11 cellular contexts compared by ENCODE assay signal in the genomic region with DNA sequence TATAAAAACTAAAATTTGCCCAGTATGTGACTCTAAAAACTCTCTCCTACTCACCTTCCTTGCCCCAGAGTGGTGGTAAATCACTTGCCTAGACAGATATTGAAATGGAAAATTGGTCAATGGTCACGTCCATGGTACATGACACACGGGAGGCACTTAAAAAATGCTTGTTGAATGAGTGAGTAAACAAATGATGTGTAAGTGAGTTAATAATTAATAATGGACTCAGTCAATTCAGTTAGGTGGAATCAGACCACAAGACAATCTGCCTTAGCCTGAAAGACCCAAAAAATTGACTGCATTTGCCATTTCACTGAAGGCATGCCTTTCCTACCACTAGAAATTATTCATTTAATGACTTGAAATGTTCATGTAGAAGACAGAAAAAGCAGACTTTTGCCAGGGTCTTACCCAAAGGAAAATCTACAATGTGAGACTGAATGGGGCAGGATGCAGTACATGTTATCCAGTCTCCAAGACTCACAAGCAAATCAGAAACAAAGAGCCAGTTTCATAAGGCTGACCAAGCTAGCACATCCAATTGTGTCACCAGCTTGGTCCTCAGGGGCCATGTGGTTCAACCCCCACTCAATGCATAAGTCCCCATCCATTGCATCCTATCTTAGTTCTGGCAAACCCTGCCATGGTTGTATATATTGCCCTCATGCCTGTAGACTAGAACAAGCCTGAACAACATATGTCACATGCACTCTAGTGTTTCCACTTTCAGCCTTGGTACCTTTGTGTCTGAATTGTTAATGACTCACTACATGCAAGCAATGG.
DNase-seq lines count a peak whose midpoint lies in the region; ATAC-seq, FAIRE-seq and TF ChIP-seq lines count a peak whose summit lies in the region.
"Had no signal": no experiment of that assay in that cellular context is flagged by ENCODE, and none has a peak within 500 bp of the region (broad histone marks: within the 10 kb centered on the region; RNA-seq: fewer than 3 reads in every experiment).

No MANE protein-coding gene starts in this region.

- no peaks in the 10 kb centered on the region for H3K9me3 ChIP-seq in pancreas
- H3K9me3 ChIP-seq: SJCRH30 had no signal

- ATAC-seq in GM19025 (IDR thresholded peaks at IDR 0.05; ENCODE audit: low read depth, unreplicated experiment): peak; percentile 44
- peak; percentile 46 for ATAC-seq in HG02763 (IDR thresholded peaks at IDR 0.05; ENCODE audit: unreplicated experiment)
- ATAC-seq in HG03558 (IDR thresholded peaks at IDR 0.05; ENCODE audit: extremely low read depth, unreplicated experiment): peak; percentile 41
- ATAC-seq in pancreas: peak in 3 of 4 donors; percentile 36 to 65 (median 51)
- no peak for ATAC-seq in GM19035 (IDR thresholded peaks at IDR 0.05; ENCODE audit: unreplicated experiment)
- ATAC-seq in HG03045 (IDR thresholded peaks at IDR 0.05; ENCODE audit: unreplicated experiment): no peak

- no peak for TF ChIP-seq CTCF in pancreas (IDR thresholded peaks at IDR 0.05)

- no peak for DNase-seq in pancreas
- DNase-seq in activated CD8-positive, alpha-beta memory T cell treated with anti-CD3 and anti-CD28 coated beads for 24 hours: no peak
- DNase-seq: activated CD8-positive, alpha-beta memory T cell treated with anti-CD3 and anti-CD28 coated beads, Interleukin-2, amount 50 U/mL, for 4 hours; CD4-positive, alpha-beta T cell; NCI-H1048; SJCRH30 had no signal

- H3K27ac ChIP-seq in pancreas: no peak overlapping the region
- H3K27ac ChIP-seq: SJCRH30 had no signal

- H3K4me1 ChIP-seq in pancreas: no peaks in the 10 kb centered on the region
- H3K4me1 ChIP-seq: SJCRH30 had no signal

- no peak overlapping the region for H3K4me3 ChIP-seq in pancreas
- H3K4me3 ChIP-seq: SJCRH30 had no signal

- 5 to 8% methylated on average over 2 of the region's 2 CpGs for WGBS in pancreas, 2 donors

- H3K27me3 ChIP-seq in pancreas: peaks cover 0 to 3% (median 0%) of the 10 kb centered on the region in 4 donors
- H3K27me3 ChIP-seq: SJCRH30 had no signal

- intact Hi-C loops in pancreas (cut with DNase I): no loop called here

- no peak for FAIRE-seq in pancreas (lab: Jason Lieb, UNC)

- H3K36me3 ChIP-seq in pancreas: no peaks in the 10 kb centered on the region

Comparison
In these comparisons a context has a peak if more than half of its experiments do, and no peak if none do; other contexts are left out.
1. ATAC-seq: peak in GM19025 (single experiment), HG02763 (single experiment), HG03558 (single experiment) and pancreas (3 of 4); none in GM19035 (single experiment) and HG03045 (single experiment).